1 cellular context compared by ENCODE assay signal in genomic region chr5:140107312-140108092, GRCh38.
A peak's percentile ranks its signal among the peaks of the same experiment; 100 is the strongest.
TF ChIP-seq lines count a peak whose summit lies in the region.

No MANE protein-coding gene starts in this region.

TF ChIP-seq in HepG2, 621 proteins besides CTCF, POLR2A, EP300 and RAD21 (continued from another document and continues in another):
- TF ChIP-seq, protein P1, sequence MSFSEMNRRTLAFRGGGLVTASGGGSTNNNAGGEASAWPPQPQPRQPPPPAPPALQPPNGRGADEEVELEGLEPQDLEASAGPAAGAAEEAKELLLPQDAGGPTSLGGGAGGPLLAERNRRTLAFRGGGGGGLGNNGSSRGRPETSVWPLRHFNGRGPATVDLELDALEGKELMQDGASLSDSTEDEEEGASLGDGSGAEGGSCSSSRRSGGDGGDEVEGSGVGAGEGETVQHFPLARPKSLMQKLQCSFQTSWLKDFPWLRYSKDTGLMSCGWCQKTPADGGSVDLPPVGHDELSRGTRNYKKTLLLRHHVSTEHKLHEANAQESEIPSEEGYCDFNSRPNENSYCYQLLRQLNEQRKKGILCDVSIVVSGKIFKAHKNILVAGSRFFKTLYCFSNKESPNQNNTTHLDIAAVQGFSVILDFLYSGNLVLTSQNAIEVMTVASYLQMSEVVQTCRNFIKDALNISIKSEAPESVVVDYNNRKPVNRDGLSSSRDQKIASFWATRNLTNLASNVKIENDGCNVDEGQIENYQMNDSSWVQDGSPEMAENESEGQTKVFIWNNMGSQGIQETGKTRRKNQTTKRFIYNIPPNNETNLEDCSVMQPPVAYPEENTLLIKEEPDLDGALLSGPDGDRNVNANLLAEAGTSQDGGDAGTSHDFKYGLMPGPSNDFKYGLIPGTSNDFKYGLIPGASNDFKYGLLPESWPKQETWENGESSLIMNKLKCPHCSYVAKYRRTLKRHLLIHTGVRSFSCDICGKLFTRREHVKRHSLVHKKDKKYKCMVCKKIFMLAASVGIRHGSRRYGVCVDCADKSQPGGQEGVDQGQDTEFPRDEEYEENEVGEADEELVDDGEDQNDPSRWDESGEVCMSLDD (CRISPR knock-in tag; IDR thresholded peaks at IDR 0.05; ENCODE audit: borderline replicate concordance) = peak; percentile 78
- TF ChIP-seq BORCS8-MEF2B (CRISPR knock-in tag; IDR thresholded peaks at IDR 0.05) = peak; percentile 43; the same call in 1 of the 2 replicates
- 0 out of 2 replicates have a peak, but pooled peaks have one; percentile 30 for TF ChIP-seq ZNF136 (CRISPR knock-in tag; IDR thresholded peaks at IDR 0.05; ENCODE audit: low read depth)
- no peak for TF ChIP-seq TCF7L2 (IDR thresholded peaks at IDR 0.05; ENCODE audit: low read depth, low read length)
- TF ChIP-seq ZNF44 (CRISPR knock-in tag; IDR thresholded peaks at IDR 0.05) = no peak
- TF ChIP-seq MTF1 (CRISPR knock-in tag; IDR thresholded peaks at IDR 0.05) = no peak
- TF ChIP-seq CBFB (CRISPR knock-in tag; IDR thresholded peaks at IDR 0.05) = peak; percentile 35; the same call in 1 of the 2 replicates
- TF ChIP-seq, protein P2, sequence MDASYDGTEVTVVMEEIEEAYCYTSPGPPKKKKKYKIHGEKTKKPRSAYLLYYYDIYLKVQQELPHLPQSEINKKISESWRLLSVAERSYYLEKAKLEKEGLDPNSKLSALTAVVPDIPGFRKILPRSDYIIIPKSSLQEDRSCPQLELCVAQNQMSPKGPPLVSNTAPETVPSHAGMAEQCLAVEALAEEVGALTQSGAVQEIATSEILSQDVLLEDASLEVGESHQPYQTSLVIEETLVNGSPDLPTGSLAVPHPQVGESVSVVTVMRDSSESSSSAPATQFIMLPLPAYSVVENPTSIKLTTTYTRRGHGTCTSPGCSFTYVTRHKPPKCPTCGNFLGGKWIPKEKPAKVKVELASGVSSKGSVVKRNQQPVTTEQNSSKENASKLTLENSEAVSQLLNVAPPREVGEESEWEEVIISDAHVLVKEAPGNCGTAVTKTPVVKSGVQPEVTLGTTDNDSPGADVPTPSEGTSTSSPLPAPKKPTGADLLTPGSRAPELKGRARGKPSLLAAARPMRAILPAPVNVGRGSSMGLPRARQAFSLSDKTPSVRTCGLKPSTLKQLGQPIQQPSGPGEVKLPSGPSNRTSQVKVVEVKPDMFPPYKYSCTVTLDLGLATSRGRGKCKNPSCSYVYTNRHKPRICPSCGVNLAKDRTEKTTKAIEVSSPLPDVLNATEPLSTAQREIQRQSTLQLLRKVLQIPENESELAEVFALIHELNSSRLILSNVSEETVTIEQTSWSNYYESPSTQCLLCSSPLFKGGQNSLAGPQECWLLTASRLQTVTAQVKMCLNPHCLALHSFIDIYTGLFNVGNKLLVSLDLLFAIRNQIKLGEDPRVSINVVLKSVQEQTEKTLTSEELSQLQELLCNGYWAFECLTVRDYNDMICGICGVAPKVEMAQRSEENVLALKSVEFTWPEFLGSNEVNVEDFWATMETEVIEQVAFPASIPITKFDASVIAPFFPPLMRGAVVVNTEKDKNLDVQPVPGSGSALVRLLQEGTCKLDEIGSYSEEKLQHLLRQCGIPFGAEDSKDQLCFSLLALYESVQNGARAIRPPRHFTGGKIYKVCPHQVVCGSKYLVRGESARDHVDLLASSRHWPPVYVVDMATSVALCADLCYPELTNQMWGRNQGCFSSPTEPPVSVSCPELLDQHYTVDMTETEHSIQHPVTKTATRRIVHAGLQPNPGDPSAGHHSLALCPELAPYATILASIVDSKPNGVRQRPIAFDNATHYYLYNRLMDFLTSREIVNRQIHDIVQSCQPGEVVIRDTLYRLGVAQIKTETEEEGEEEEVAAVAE (CRISPR knock-in tag; IDR thresholded peaks at IDR 0.05; ENCODE audit: borderline replicate concordance) = peak; percentile 34; the same call in 1 of the 2 replicates
- TF ChIP-seq JARID2 (CRISPR knock-in tag; IDR thresholded peaks at IDR 0.05; ENCODE audit: insufficient replicate concordance) = peak; percentile 41
- no peak for TF ChIP-seq ZNF33A (CRISPR knock-in tag; IDR thresholded peaks at IDR 0.05; ENCODE audit: borderline replicate concordance)
- no peak for TF ChIP-seq PCBP1 (IDR thresholded peaks at IDR 0.05; ENCODE audit: borderline replicate concordance, low read depth, low read length)
- peak; percentile 82; the same call in 1 of the 2 replicates for TF ChIP-seq PBX3 (CRISPR knock-in tag; IDR thresholded peaks at IDR 0.05; ENCODE audit: borderline replicate concordance)
- peak; percentile 94 for TF ChIP-seq NRL (CRISPR knock-in tag; IDR thresholded peaks at IDR 0.05; ENCODE audit: borderline replicate concordance)
- TF ChIP-seq, protein P3, sequence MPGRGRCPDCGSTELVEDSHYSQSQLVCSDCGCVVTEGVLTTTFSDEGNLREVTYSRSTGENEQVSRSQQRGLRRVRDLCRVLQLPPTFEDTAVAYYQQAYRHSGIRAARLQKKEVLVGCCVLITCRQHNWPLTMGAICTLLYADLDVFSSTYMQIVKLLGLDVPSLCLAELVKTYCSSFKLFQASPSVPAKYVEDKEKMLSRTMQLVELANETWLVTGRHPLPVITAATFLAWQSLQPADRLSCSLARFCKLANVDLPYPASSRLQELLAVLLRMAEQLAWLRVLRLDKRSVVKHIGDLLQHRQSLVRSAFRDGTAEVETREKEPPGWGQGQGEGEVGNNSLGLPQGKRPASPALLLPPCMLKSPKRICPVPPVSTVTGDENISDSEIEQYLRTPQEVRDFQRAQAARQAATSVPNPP (CRISPR knock-in tag; IDR thresholded peaks at IDR 0.05) = peak; percentile 91
- TF ChIP-seq, protein P4, sequence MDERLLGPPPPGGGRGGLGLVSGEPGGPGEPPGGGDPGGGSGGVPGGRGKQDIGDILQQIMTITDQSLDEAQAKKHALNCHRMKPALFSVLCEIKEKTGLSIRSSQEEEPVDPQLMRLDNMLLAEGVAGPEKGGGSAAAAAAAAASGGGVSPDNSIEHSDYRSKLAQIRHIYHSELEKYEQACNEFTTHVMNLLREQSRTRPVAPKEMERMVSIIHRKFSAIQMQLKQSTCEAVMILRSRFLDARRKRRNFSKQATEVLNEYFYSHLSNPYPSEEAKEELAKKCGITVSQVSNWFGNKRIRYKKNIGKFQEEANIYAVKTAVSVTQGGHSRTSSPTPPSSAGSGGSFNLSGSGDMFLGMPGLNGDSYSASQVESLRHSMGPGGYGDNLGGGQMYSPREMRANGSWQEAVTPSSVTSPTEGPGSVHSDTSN (CRISPR knock-in tag; IDR thresholded peaks at IDR 0.05) = no peak
- TF ChIP-seq ZSCAN12 (CRISPR knock-in tag; IDR thresholded peaks at IDR 0.05) = peak; percentile 80; the same call in 1 of the 2 replicates
- TF ChIP-seq AFF4 (CRISPR knock-in tag; IDR thresholded peaks at IDR 0.05) = peak; percentile 27; the same call in 1 of the 2 replicates
- TF ChIP-seq FOXM1 (CRISPR knock-in tag; IDR thresholded peaks at IDR 0.05) = no peak
- TF ChIP-seq RBFOX2 (IDR thresholded peaks at IDR 0.05; ENCODE audit: low read depth, low read length) = peak; percentile 96
- TF ChIP-seq ZNF792 (CRISPR knock-in tag; IDR thresholded peaks at IDR 0.05) = peak; percentile 84
- TF ChIP-seq ZIK1 (CRISPR knock-in tag; IDR thresholded peaks at IDR 0.05; ENCODE audit: borderline replicate concordance, low read depth) = no peak
- peak; percentile 96; the same call in 1 of the 2 replicates for TF ChIP-seq ZNF709 (CRISPR knock-in tag; IDR thresholded peaks at IDR 0.05)
- TF ChIP-seq GTF3A (CRISPR knock-in tag; conservative IDR thresholded peaks at IDR 0.05) = no peak
- TF ChIP-seq, protein P5, sequence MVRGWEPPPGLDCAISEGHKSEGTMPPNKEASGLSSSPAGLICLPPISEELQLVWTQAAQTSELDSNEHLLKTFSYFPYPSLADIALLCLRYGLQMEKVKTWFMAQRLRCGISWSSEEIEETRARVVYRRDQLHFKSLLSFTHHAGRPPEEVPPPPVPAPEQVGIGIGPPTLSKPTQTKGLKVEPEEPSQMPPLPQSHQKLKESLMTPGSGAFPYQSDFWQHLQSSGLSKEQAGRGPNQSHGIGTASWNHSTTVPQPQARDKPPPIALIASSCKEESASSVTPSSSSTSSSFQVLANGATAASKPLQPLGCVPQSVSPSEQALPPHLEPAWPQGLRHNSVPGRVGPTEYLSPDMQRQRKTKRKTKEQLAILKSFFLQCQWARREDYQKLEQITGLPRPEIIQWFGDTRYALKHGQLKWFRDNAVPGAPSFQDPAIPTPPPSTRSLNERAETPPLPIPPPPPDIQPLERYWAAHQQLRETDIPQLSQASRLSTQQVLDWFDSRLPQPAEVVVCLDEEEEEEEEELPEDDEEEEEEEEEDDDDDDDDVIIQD (CRISPR knock-in tag; IDR thresholded peaks at IDR 0.05; ENCODE audit: low read depth) = no peak; the same call in 1 of the 2 replicates
- TF ChIP-seq PCBP2 (optimal IDR thresholded peaks at IDR 0.05; ENCODE audit: low read depth, low read length, poor library complexity, severe bottlenecking) = no peak
- no peak for TF ChIP-seq ZFP41 (CRISPR knock-in tag; IDR thresholded peaks at IDR 0.05; ENCODE audit: borderline replicate concordance)
- peak; percentile 62; the same call in 1 of the 2 replicates for TF ChIP-seq ZBTB7B (CRISPR knock-in tag; IDR thresholded peaks at IDR 0.05)
- TF ChIP-seq, protein P6, sequence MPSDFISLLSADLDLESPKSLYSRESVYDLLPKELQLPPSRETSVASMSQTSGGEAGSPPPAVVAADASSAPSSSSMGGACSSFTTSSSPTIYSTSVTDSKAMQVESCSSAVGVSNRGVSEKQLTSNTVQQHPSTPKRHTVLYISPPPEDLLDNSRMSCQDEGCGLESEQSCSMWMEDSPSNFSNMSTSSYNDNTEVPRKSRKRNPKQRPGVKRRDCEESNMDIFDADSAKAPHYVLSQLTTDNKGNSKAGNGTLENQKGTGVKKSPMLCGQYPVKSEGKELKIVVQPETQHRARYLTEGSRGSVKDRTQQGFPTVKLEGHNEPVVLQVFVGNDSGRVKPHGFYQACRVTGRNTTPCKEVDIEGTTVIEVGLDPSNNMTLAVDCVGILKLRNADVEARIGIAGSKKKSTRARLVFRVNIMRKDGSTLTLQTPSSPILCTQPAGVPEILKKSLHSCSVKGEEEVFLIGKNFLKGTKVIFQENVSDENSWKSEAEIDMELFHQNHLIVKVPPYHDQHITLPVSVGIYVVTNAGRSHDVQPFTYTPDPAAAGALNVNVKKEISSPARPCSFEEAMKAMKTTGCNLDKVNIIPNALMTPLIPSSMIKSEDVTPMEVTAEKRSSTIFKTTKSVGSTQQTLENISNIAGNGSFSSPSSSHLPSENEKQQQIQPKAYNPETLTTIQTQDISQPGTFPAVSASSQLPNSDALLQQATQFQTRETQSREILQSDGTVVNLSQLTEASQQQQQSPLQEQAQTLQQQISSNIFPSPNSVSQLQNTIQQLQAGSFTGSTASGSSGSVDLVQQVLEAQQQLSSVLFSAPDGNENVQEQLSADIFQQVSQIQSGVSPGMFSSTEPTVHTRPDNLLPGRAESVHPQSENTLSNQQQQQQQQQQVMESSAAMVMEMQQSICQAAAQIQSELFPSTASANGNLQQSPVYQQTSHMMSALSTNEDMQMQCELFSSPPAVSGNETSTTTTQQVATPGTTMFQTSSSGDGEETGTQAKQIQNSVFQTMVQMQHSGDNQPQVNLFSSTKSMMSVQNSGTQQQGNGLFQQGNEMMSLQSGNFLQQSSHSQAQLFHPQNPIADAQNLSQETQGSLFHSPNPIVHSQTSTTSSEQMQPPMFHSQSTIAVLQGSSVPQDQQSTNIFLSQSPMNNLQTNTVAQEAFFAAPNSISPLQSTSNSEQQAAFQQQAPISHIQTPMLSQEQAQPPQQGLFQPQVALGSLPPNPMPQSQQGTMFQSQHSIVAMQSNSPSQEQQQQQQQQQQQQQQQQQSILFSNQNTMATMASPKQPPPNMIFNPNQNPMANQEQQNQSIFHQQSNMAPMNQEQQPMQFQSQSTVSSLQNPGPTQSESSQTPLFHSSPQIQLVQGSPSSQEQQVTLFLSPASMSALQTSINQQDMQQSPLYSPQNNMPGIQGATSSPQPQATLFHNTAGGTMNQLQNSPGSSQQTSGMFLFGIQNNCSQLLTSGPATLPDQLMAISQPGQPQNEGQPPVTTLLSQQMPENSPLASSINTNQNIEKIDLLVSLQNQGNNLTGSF (CRISPR knock-in tag; IDR thresholded peaks at IDR 0.05) = peak; percentile 68; the same call in 1 of the 2 replicates
- TF ChIP-seq NR3C1 (CRISPR knock-in tag; IDR thresholded peaks at IDR 0.05) = no peak
- TF ChIP-seq, protein P7, sequence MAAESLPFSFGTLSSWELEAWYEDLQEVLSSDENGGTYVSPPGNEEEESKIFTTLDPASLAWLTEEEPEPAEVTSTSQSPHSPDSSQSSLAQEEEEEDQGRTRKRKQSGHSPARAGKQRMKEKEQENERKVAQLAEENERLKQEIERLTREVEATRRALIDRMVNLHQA (CRISPR knock-in tag; IDR thresholded peaks at IDR 0.05) = no peak
- 0 out of 2 replicates have a peak, but pooled peaks have one; percentile 67 for TF ChIP-seq ZNF30 (CRISPR knock-in tag; IDR thresholded peaks at IDR 0.05)
- no peak for TF ChIP-seq AGO1 (IDR thresholded peaks at IDR 0.05; ENCODE audit: low read depth, low read length, poor library complexity, severe bottlenecking)
- TF ChIP-seq KAT7 (CRISPR knock-in tag; IDR thresholded peaks at IDR 0.05; ENCODE audit: borderline replicate concordance) = peak; percentile 30; the same call in 1 of the 2 replicates
- TF ChIP-seq ARNT2 (CRISPR knock-in tag; IDR thresholded peaks at IDR 0.05; ENCODE audit: low read depth) = peak; percentile 54; the same call in 1 of the 2 replicates
